23 cellular contexts compared by ENCODE assay signal in genomic region chr3:112492124-112492523, GRCh38. TPM values are rescaled to one million over a fixed set of nuclear protein-coding genes. Genes with fewer than 3 reads are reported as not detected.
A peak's percentile ranks its signal among the peaks of the same experiment; 100 is the strongest.
DNase-seq lines count a peak whose midpoint lies in the region; ATAC-seq and TF ChIP-seq lines count a peak whose summit lies in the region.
"Had no signal": no experiment of that assay in that cellular context is flagged by ENCODE, and none has a peak within 500 bp of the region (broad histone marks: within the 10 kb centered on the region; RNA-seq: fewer than 3 reads in every experiment).

No MANE protein-coding gene starts in this region.

- H3K27me3 ChIP-seq in ascending aorta (no peaks in the 10 kb centered on the region), brain microvascular endothelial cell (replicated peaks) (no peaks in the 10 kb centered on the region), testis (no peaks in the 10 kb centered on the region)
- H3K27me3 ChIP-seq: heart right ventricle, suprapubic skin had no signal

- POLR2A ChIA-PET in activated CD8-positive, alpha-beta T cell treated with anti-CD3 and anti-CD28 coated beads for 36 hours (lab: Charles Lee): interaction anchor here (1.4 kb wide), 1 partner anchor 158 kb away, joined by 3 read pairs; no protein-coding TSS in a partner anchor
- POLR2A ChIA-PET in activated CD8-positive, alpha-beta T cell treated with anti-CD3 and anti-CD28 coated beads, Interleukin-2, amount 10 ng/mL, durations not matched to agents 7 days and 5 days (lab: Charles Lee): no interaction called here
- POLR2A ChIA-PET in naive thymus-derived CD8-positive, alpha-beta T cell (lab: Charles Lee): interaction anchor here (0.6 kb wide), 1 partner anchor 9 kb away, joined by 4 read pairs; no protein-coding TSS in a partner anchor

- no peak for TF ChIP-seq POLR2A in testis (IDR thresholded peaks at IDR 0.05)

- no peak for TF ChIP-seq CTCF in activated CD8-positive, alpha-beta T cell treated with anti-CD3 and anti-CD28 coated beads for 36 hours (IDR thresholded peaks at IDR 0.05)
- TF ChIP-seq CTCF in ascending aorta (IDR thresholded peaks at IDR 0.05): no peak
- TF ChIP-seq CTCF in brain microvascular endothelial cell (IDR thresholded peaks at IDR 0.05; ENCODE audit: low read depth, low read length, missing control alignments): no peak
- TF ChIP-seq CTCF in testis (IDR thresholded peaks at IDR 0.05): no peak

- CTCF ChIA-PET in activated CD8-positive, alpha-beta T cell treated with anti-CD3 and anti-CD28 coated beads for 36 hours (lab: Charles Lee): interaction anchor here (1.1 to 1.4 kb wide), 4 partner anchors 21 to 381 kb away, joined by 3 to 4 read pairs (median 4); no protein-coding TSS in a partner anchor
- CTCF ChIA-PET in activated CD8-positive, alpha-beta T cell treated with anti-CD3 and anti-CD28 coated beads, Interleukin-2, amount 10 ng/mL, durations not matched to agents 7 days and 5 days (lab: Charles Lee): interaction anchor here (1.0 to 1.9 kb wide), 3 partner anchors 26 to 187 kb away, joined by 3 to 4 read pairs (median 3); no protein-coding TSS in a partner anchor

- peaks cover 33% of the 10 kb centered on the region for H3K36me3 Mint-ChIP-seq in activated CD8-positive, alpha-beta T cell treated with anti-CD3 and anti-CD28 coated beads for 36 hours (ENCODE audit: low read depth)
- peaks cover 64% of the 10 kb centered on the region for H3K36me3 Mint-ChIP-seq in activated CD8-positive, alpha-beta T cell treated with anti-CD3 and anti-CD28 coated beads, Interleukin-2, amount 10 ng/mL, durations not matched to agents 7 days and 5 days (ENCODE audit: low read depth)
- H3K36me3 Mint-ChIP-seq in activated T-helper 1 cell treated with anti-CD3 and anti-CD28 coated beads, Interleukin-12 subunit alpha, Interleukin-12 subunit beta, Interleukin-2, Interleukin-4 antibody, amounts not matched to agents 30 ng/mL and 10 ng/mL and 1 ng/mL, durations not matched to agents 14 hours and 24 hours and 36 hours (ENCODE audit: low read depth): peaks cover 45% of the 10 kb centered on the region
- H3K36me3 Mint-ChIP-seq in naive thymus-derived CD8-positive, alpha-beta T cell: peaks cover 5 to 43% (median 21%) of the 10 kb centered on the region in 3 donors
- H3K36me3 Mint-ChIP-seq: brain had no signal

- no peak for DNase-seq in activated CD8-positive, alpha-beta T cell treated with anti-CD3 and anti-CD28 coated beads for 36 hours
- DNase-seq in activated CD8-positive, alpha-beta T cell treated with anti-CD3 and anti-CD28 coated beads, Interleukin-2, amount 10 ng/mL, durations not matched to agents 7 days and 5 days: no peak
- DNase-seq in activated T-helper 1 cell treated with anti-CD3 and anti-CD28 coated beads, Interleukin-12 subunit alpha, Interleukin-12 subunit beta, Interleukin-2, Interleukin-4 antibody, amounts not matched to agents 30 ng/mL and 10 ng/mL and 1 ng/mL, durations not matched to agents 14 hours and 24 hours and 36 hours (ENCODE audit: low spot score): no peak
- DNase-seq in naive thymus-derived CD8-positive, alpha-beta T cell: no peak
- DNase-seq in ascending aorta (ENCODE audit: low spot score in 2 of 2): no peak
- no peak for DNase-seq in brain microvascular endothelial cell
- no peak for DNase-seq in testis
- DNase-seq: activated CD4-positive, alpha-beta T cell treated with anti-CD3 and anti-CD28 coated beads, Interleukin-2, amount 50 U/mL, for 1 hour; Calu3; effector CD4-positive, alpha-beta T cell; heart right ventricle; IMR-90; NCI-H1092 treated with DMSO at 0.1 percent for 48 hours; NCI-H187 treated with DMSO at 0.1 percent for 48 hours; NCI-H69; RPMI8226 had no signal

- peaks cover 2% of the 10 kb centered on the region for H3K9me3 Mint-ChIP-seq in activated CD8-positive, alpha-beta T cell treated with anti-CD3 and anti-CD28 coated beads for 36 hours
- H3K9me3 Mint-ChIP-seq in activated CD8-positive, alpha-beta T cell treated with anti-CD3 and anti-CD28 coated beads, Interleukin-2, amount 10 ng/mL, durations not matched to agents 7 days and 5 days (ENCODE audit: insufficient read depth): no peaks in the 10 kb centered on the region
- H3K9me3 Mint-ChIP-seq in activated T-helper 1 cell treated with anti-CD3 and anti-CD28 coated beads, Interleukin-12 subunit alpha, Interleukin-12 subunit beta, Interleukin-2, Interleukin-4 antibody, amounts not matched to agents 30 ng/mL and 10 ng/mL and 1 ng/mL, durations not matched to agents 14 hours and 24 hours and 36 hours: peaks cover 5% of the 10 kb centered on the region
- peaks cover 0 to 8% (median 0%) of the 10 kb centered on the region in 9 donors for H3K9me3 Mint-ChIP-seq in naive thymus-derived CD8-positive, alpha-beta T cell

- H3K4me3 Mint-ChIP-seq in activated CD8-positive, alpha-beta T cell treated with anti-CD3 and anti-CD28 coated beads for 36 hours: no peak overlapping the region
- no peak overlapping the region for H3K4me3 Mint-ChIP-seq in activated CD8-positive, alpha-beta T cell treated with anti-CD3 and anti-CD28 coated beads, Interleukin-2, amount 10 ng/mL, durations not matched to agents 7 days and 5 days
- H3K4me3 Mint-ChIP-seq in activated T-helper 1 cell treated with anti-CD3 and anti-CD28 coated beads, Interleukin-12 subunit alpha, Interleukin-12 subunit beta, Interleukin-2, Interleukin-4 antibody, amounts not matched to agents 30 ng/mL and 10 ng/mL and 1 ng/mL, durations not matched to agents 14 hours and 24 hours and 36 hours: peak overlapping the region; percentile 0
- peak overlapping the region in 7 of 10 donors; percentile 27 to 65 (median 48) for H3K4me3 Mint-ChIP-seq in naive thymus-derived CD8-positive, alpha-beta T cell
- H3K4me3 Mint-ChIP-seq: brain had no signal

- H3K9me3 ChIP-seq in ascending aorta: no peaks in the 10 kb centered on the region
- no peaks in the 10 kb centered on the region for H3K9me3 ChIP-seq in testis
- H3K9me3 ChIP-seq: suprapubic skin had no signal

- in situ Hi-C loops in brain microvascular endothelial cell (cut with HindIII; ENCODE audit: low pct_ligation_motif_present, low sequenced_read_pairs): no loop called here

- H3K4me3 ChIP-seq in GM08714 (ENCODE audit: low read length) (0 out of 2 replicates have a peak overlapping the region, but pooled peaks have one; percentile 25), ascending aorta (no peak overlapping the region), brain microvascular endothelial cell (ENCODE audit: low read depth, low read length) (no peak overlapping the region), testis (no peak overlapping the region)
- H3K4me3 ChIP-seq: heart right ventricle, suprapubic skin had no signal

- no peak overlapping the region for H3K27ac ChIP-seq in ascending aorta
- no peak overlapping the region for H3K27ac ChIP-seq in brain microvascular endothelial cell
- H3K27ac ChIP-seq in testis: no peak overlapping the region
- H3K27ac ChIP-seq: heart right ventricle, suprapubic skin, VCaP had no signal

- intact Hi-C loops in activated CD8-positive, alpha-beta T cell treated with anti-CD3 and anti-CD28 coated beads for 36 hours (cut with micrococcal nuclease): no loop called here
- intact Hi-C loops in activated T-helper 1 cell treated with anti-CD3 and anti-CD28 coated beads, Interleukin-12 subunit alpha, Interleukin-12 subunit beta, Interleukin-2, Interleukin-4 antibody, amounts not matched to agents 30 ng/mL and 10 ng/mL and 1 ng/mL, durations not matched to agents 14 hours and 24 hours and 36 hours (cut with micrococcal nuclease): loop anchor here (10.0 kb wide), 3 partner anchors 483 to 1417 kb away; partner anchors contain the start of genes CD200R1 and NECTIN3
- intact Hi-C loops in ascending aorta (cut with DNase I) (no loop called here), testis (cut with DNase I; ENCODE audit: low total_unique reads) (no loop called here)

- H3K36me3 ChIP-seq in ascending aorta (no peaks in the 10 kb centered on the region), brain microvascular endothelial cell (replicated peaks) (no peaks in the 10 kb centered on the region), testis (ENCODE audit: low read depth, missing control alignments) (no peaks in the 10 kb centered on the region)
- H3K36me3 ChIP-seq: heart right ventricle, suprapubic skin had no signal

- WGBS in testis, 2 donors: 76 to 100% methylated on average over 1 of the region's 1 CpG

- no peak for ATAC-seq in activated CD8-positive, alpha-beta T cell treated with anti-CD3 and anti-CD28 coated beads for 36 hours
- no peak for ATAC-seq in activated CD8-positive, alpha-beta T cell treated with anti-CD3 and anti-CD28 coated beads, Interleukin-2, amount 10 ng/mL, durations not matched to agents 7 days and 5 days
- no peak for ATAC-seq in naive thymus-derived CD8-positive, alpha-beta T cell
- ATAC-seq: heart right ventricle had no signal

- peak overlapping the region; percentile 87 for H3K27ac Mint-ChIP-seq in activated CD8-positive, alpha-beta T cell treated with anti-CD3 and anti-CD28 coated beads for 36 hours
- H3K27ac Mint-ChIP-seq in activated CD8-positive, alpha-beta T cell treated with anti-CD3 and anti-CD28 coated beads, Interleukin-2, amount 10 ng/mL, durations not matched to agents 7 days and 5 days: no peak overlapping the region
- peak overlapping the region; percentile 10 for H3K27ac Mint-ChIP-seq in activated T-helper 1 cell treated with anti-CD3 and anti-CD28 coated beads, Interleukin-12 subunit alpha, Interleukin-12 subunit beta, Interleukin-2, Interleukin-4 antibody, amounts not matched to agents 30 ng/mL and 10 ng/mL and 1 ng/mL, durations not matched to agents 14 hours and 24 hours and 36 hours
- H3K27ac Mint-ChIP-seq in naive thymus-derived CD8-positive, alpha-beta T cell: peak overlapping the region; percentile 29 to 98 (median 66)
- H3K27ac Mint-ChIP-seq: brain had no signal

- peaks cover 70% of the 10 kb centered on the region for H3K4me1 Mint-ChIP-seq in activated CD8-positive, alpha-beta T cell treated with anti-CD3 and anti-CD28 coated beads for 36 hours (ENCODE audit: low read depth)
- peaks cover 75% of the 10 kb centered on the region for H3K4me1 Mint-ChIP-seq in activated CD8-positive, alpha-beta T cell treated with anti-CD3 and anti-CD28 coated beads, Interleukin-2, amount 10 ng/mL, durations not matched to agents 7 days and 5 days (ENCODE audit: low read depth)
- H3K4me1 Mint-ChIP-seq in activated T-helper 1 cell treated with anti-CD3 and anti-CD28 coated beads, Interleukin-12 subunit alpha, Interleukin-12 subunit beta, Interleukin-2, Interleukin-4 antibody, amounts not matched to agents 30 ng/mL and 10 ng/mL and 1 ng/mL, durations not matched to agents 14 hours and 24 hours and 36 hours (ENCODE audit: low read depth): peaks cover 86% of the 10 kb centered on the region
- peaks cover 41 to 89% (median 88%) of the 10 kb centered on the region in 4 donors for H3K4me1 Mint-ChIP-seq in naive thymus-derived CD8-positive, alpha-beta T cell
- H3K4me1 Mint-ChIP-seq: brain had no signal

- H3K4me1 ChIP-seq in ascending aorta (no peaks in the 10 kb centered on the region), testis (no peaks in the 10 kb centered on the region)
- H3K4me1 ChIP-seq: heart right ventricle, suprapubic skin had no signal

- H3K27me3 Mint-ChIP-seq in activated CD8-positive, alpha-beta T cell treated with anti-CD3 and anti-CD28 coated beads for 36 hours: no peaks in the 10 kb centered on the region
- H3K27me3 Mint-ChIP-seq in activated CD8-positive, alpha-beta T cell treated with anti-CD3 and anti-CD28 coated beads, Interleukin-2, amount 10 ng/mL, durations not matched to agents 7 days and 5 days (ENCODE audit: low read depth): no peaks in the 10 kb centered on the region
- H3K27me3 Mint-ChIP-seq in activated T-helper 1 cell treated with anti-CD3 and anti-CD28 coated beads, Interleukin-12 subunit alpha, Interleukin-12 subunit beta, Interleukin-2, Interleukin-4 antibody, amounts not matched to agents 30 ng/mL and 10 ng/mL and 1 ng/mL, durations not matched to agents 14 hours and 24 hours and 36 hours (ENCODE audit: insufficient read depth): no peaks in the 10 kb centered on the region
- H3K27me3 Mint-ChIP-seq in naive thymus-derived CD8-positive, alpha-beta T cell: no peaks in the 10 kb centered on the region
- H3K27me3 Mint-ChIP-seq: brain had no signal

RNA-seq across cellular contexts. Expression of gene BTLA, which starts 7.1 kb away (rescaled TPM):
- total RNA-seq in activated CD8-positive, alpha-beta T cell treated with anti-CD3 and anti-CD28 coated beads for 36 hours: 10 to 100 TPM; 12.8 to 13.2 TPM
- total RNA-seq in activated CD8-positive, alpha-beta T cell treated with anti-CD3 and anti-CD28 coated beads, Interleukin-2, amount 10 ng/mL, durations not matched to agents 7 days and 5 days: 10 to 100 TPM; 22.3 to 26.0 TPM
- 39.4 and 40.7 TPM in 2 replicates for total RNA-seq in activated T-helper 1 cell treated with anti-CD3 and anti-CD28 coated beads, Interleukin-12 subunit alpha, Interleukin-12 subunit beta, Interleukin-2, Interleukin-4 antibody, amounts not matched to agents 30 ng/mL and 10 ng/mL and 1 ng/mL, durations not matched to agents 14 hours and 24 hours and 36 hours
- total RNA-seq in naive thymus-derived CD8-positive, alpha-beta T cell: 10 to 100 TPM; 18.2 to 18.5 TPM
- 10 to 100 TPM in 2 of 3 donors, 1 to 10 TPM in 1; 5.5 to 13.8 (median 10.2) TPM for polyA plus RNA-seq in naive thymus-derived CD8-positive, alpha-beta T cell
- total RNA-seq in ascending aorta: not detected
- 1 to 10 TPM; 1.2 to 1.4 TPM for total RNA-seq in testis
- polyA plus RNA-seq in testis (ENCODE audit: insufficient read depth, low read depth, low replicate concordance): 0.50 TPM
- total RNA-seq: Calu3, epithelial cell of proximal tubule, IMR-90, myocyte had no signal
- polyA plus RNA-seq: BJ, IMR-90 had no signal

Comparison
In these comparisons a context has a peak if more than half of its experiments do, and no peak if none do; other contexts are left out.
1. H3K4me3 Mint-ChIP-seq: peak in activated T-helper 1 cell treated with anti-CD3 and anti-CD28 coated beads, Interleukin-12 subunit alpha, Interleukin-12 subunit beta, Interleukin-2, Interleukin-4 antibody, amounts not matched to agents 30 ng/mL and 10 ng/mL and 1 ng/mL, durations not matched to agents 14 hours and 24 hours and 36 hours (single experiment) and naive thymus-derived CD8-positive, alpha-beta T cell (7 of 10); none in activated CD8-positive, alpha-beta T cell treated with anti-CD3 and anti-CD28 coated beads for 36 hours (single experiment) and activated CD8-positive, alpha-beta T cell treated with anti-CD3 and anti-CD28 coated beads, Interleukin-2, amount 10 ng/mL, durations not matched to agents 7 days and 5 days (single experiment).
2. RNA of gene BTLA, which starts 7.1 kb away (total RNA-seq): 39.4 to 40.7 TPM in activated T-helper 1 cell treated with anti-CD3 and anti-CD28 coated beads, Interleukin-12 subunit alpha, Interleukin-12 subunit beta, Interleukin-2, Interleukin-4 antibody, amounts not matched to agents 30 ng/mL and 10 ng/mL and 1 ng/mL, durations not matched to agents 14 hours and 24 hours and 36 hours, 22.3 to 26.0 TPM in activated CD8-positive, alpha-beta T cell treated with anti-CD3 and anti-CD28 coated beads, Interleukin-2, amount 10 ng/mL, durations not matched to agents 7 days and 5 days, 18.2 to 18.5 TPM in naive thymus-derived CD8-positive, alpha-beta T cell and 12.8 to 13.2 TPM in activated CD8-positive, alpha-beta T cell treated with anti-CD3 and anti-CD28 coated beads for 36 hours; 1.2 to 1.4 TPM in testis and not detected in ascending aorta (single experiment); every median in the first group is over 4 times any median in the second.